In genomic region chr2:96960271-96960955, GRCh38 we compare ENCODE assay signal across 7 cellular contexts. TPM values are rescaled to one million over a fixed set of nuclear protein-coding genes. Genes with fewer than 3 reads are reported as not detected.
DNase-seq lines count a peak whose midpoint lies in the region; ATAC-seq, FAIRE-seq and TF ChIP-seq lines count a peak whose summit lies in the region.

No MANE protein-coding gene starts in this region.

- H3K4me3 Mint-ChIP-seq in activated CD4-positive, alpha-beta memory T cell treated with anti-CD3 and anti-CD28 coated beads for 36 hours, result no peak overlapping the region

- peak; percentile 82 for FAIRE-seq in GM18507 (lab: Jason Lieb, UNC)

- TF ChIP-seq CTCF in HL-60 (IDR thresholded peaks at IDR 0.05; ENCODE audit: insufficient read depth, low read length) (peak; percentile 87), lung (IDR thresholded peaks at IDR 0.05; ENCODE audit: control extremely low read depth, extremely low read depth) (peak; percentile 94)

- 36 to 39% methylated on average over 19 of the region's 19 CpGs for WGBS in lung, 2 donors

- H3K4me3 ChIP-seq in HL-60 (replicated peaks; ENCODE audit: insufficient read depth, low read length), result no peak overlapping the region
- H3K4me3 ChIP-seq in lung, result no peak overlapping the region

- H3K9me3 Mint-ChIP-seq in activated CD4-positive, alpha-beta memory T cell treated with anti-CD3 and anti-CD28 coated beads for 36 hours, result no peaks in the 10 kb centered on the region

- CTCF ChIA-PET in activated CD4-positive, alpha-beta memory T cell treated with anti-CD3 and anti-CD28 coated beads for 36 hours (lab: Charles Lee), result interaction anchor here (0.7 to 5.1 kb wide), 7 partner anchors 8 to 199 kb away, joined by 3 to 77 read pairs (median 4); partner anchors contain the start of genes ANKRD36, ANKRD39 and CNNM3

- H3K36me3 ChIP-seq in lung (ENCODE audit: control insufficient read depth in 2 of 2, insufficient read depth in 2 of 2, low read length in 2 of 2), result no peaks in the 10 kb centered on the region

- POLR2A ChIA-PET in activated CD4-positive, alpha-beta memory T cell treated with anti-CD3 and anti-CD28 coated beads for 36 hours (lab: Charles Lee), result interaction anchor here (0.9 to 1.1 kb wide), 2 partner anchors 102 to 144 kb away, joined by 3 read pairs; partner anchors contain the start of gene CNNM3

- no peak overlapping the region for H3K27ac ChIP-seq in HL-60 (replicated peaks)
- no peak overlapping the region for H3K27ac ChIP-seq in lung (ENCODE audit: low read depth in 1 of 2, low read length in 1 of 2)

- intact Hi-C loops in activated CD4-positive, alpha-beta memory T cell treated with anti-CD3 and anti-CD28 coated beads for 36 hours (cut with micrococcal nuclease), result loop anchor here (1.0 to 5.0 kb wide), 3 partner anchors 9 to 102 kb away; partner anchors contain the start of gene ANKRD39

- ATAC-seq in lung (ENCODE audit: insufficient read depth, low FRiP score), result peak; percentile 85

- H3K36me3 Mint-ChIP-seq in activated CD4-positive, alpha-beta memory T cell treated with anti-CD3 and anti-CD28 coated beads for 36 hours, result no peaks in the 10 kb centered on the region

- peaks cover 50% of the 10 kb centered on the region for H3K4me1 Mint-ChIP-seq in activated CD4-positive, alpha-beta memory T cell treated with anti-CD3 and anti-CD28 coated beads for 36 hours (ENCODE audit: low read depth)

- DNase-seq in GM18507 (ENCODE audit: extremely low spot score, insufficient read length, low read depth) (peak; percentile 77), HL-60 (ENCODE audit: low read depth in 1 of 2, low spot score in 1 of 2) (peak; percentile 44 to 67), NCI-H82 treated with DMSO at 0.1 percent for 48 hours (lab: John Stamatoyannopoulos, UW; ENCODE audit: unreplicated experiment) (peak; percentile 61), dermis blood vessel endothelial cell (peak; percentile 93), lung (ENCODE audit: low spot score) (peak; percentile 86)
- DNase-seq in activated CD4-positive, alpha-beta memory T cell treated with anti-CD3 and anti-CD28 coated beads for 36 hours, result peak; percentile 89
- peak; percentile 57 for DNase-seq in stimulated activated CD8-positive, alpha-beta memory T cell treated with anti-CD3 and anti-CD28 coated beads, Interleukin-12 subunit alpha, Interleukin-12 subunit beta, amount 100 ng/mL, for 4 hours (ENCODE audit: low read depth)

- no peaks in the 10 kb centered on the region for H3K4me1 ChIP-seq in lung (ENCODE audit: control insufficient read depth in 2 of 2, insufficient read depth in 2 of 2, low read length in 2 of 2)

- no peak overlapping the region for H3K27ac Mint-ChIP-seq in activated CD4-positive, alpha-beta memory T cell treated with anti-CD3 and anti-CD28 coated beads for 36 hours

- H3K27me3 ChIP-seq in HL-60 (ENCODE audit: insufficient read depth, poor library complexity, severe bottlenecking), result no peaks in the 10 kb centered on the region
- no peaks in the 10 kb centered on the region for H3K27me3 ChIP-seq in lung (ENCODE audit: control insufficient read depth, insufficient read depth)

- H3K9me3 ChIP-seq in lung (ENCODE audit: control insufficient read depth in 2 of 2, insufficient read depth in 1 of 2, low read length in 1 of 2), result peaks cover 0 to 2% of the 10 kb centered on the region in 2 donors

- H3K27me3 Mint-ChIP-seq in activated CD4-positive, alpha-beta memory T cell treated with anti-CD3 and anti-CD28 coated beads for 36 hours, result no peaks in the 10 kb centered on the region

RNA-seq across cellular contexts. Expression of gene FAM178B, which starts 26.0 kb away (rescaled TPM):
- under 1 TPM in 1 of 2 experiments, not detected in 1; 0.12 TPM for total RNA-seq in activated CD4-positive, alpha-beta memory T cell treated with anti-CD3 and anti-CD28 coated beads for 36 hours
- total RNA-seq in dermis blood vessel endothelial cell (not detected in 2 replicates), lung (1 to 10 TPM; 1.2 to 1.4 TPM)
- polyA plus RNA-seq in lung, result under 1 TPM; 0.23 to 0.43 TPM
